Comparison of ENCODE assay signal across 16 cellular contexts in genomic region chr3:6605245-6605644, GRCh38.
"Had no signal": no experiment of that assay in that cellular context is flagged by ENCODE, and none has a peak within 500 bp of the region (broad histone marks: within the 10 kb centered on the region; RNA-seq: fewer than 3 reads in every experiment).

No MANE protein-coding gene starts in this region.

- H3K9me3 Mint-ChIP-seq: activated B cell treated with CpG ODN at 0.5 μM for 24 hours, nephron had no signal

- H3K27me3 Mint-ChIP-seq: activated B cell treated with CpG ODN at 0.5 μM for 24 hours; activated naive CD8-positive, alpha-beta T cell treated with anti-CD3 and anti-CD28 coated beads, Interleukin-2, amount 10 ng/mL, durations not matched to agents 7 days and 5 days; dendritic cell treated with granulocyte-macrophage colony-stimulating factor and Interleukin-4, amounts not matched to agents 40 ng/mL and 50 ng/mL, for 4 days; stimulated activated memory B cell treated with anti-CD40 and anti-IgM and Interleukin-4, amounts not matched to agents 10 μg/mL and 1 μg/mL and 100 μg/mL, for 72 hours had no signal

- H3K36me3 Mint-ChIP-seq: activated naive CD8-positive, alpha-beta T cell treated with anti-CD3 and anti-CD28 coated beads, Interleukin-2, amount 10 ng/mL, durations not matched to agents 7 days and 5 days; memory B cell; stimulated activated memory B cell treated with anti-CD40 and anti-IgM and Interleukin-4, amounts not matched to agents 10 μg/mL and 1 μg/mL and 100 μg/mL, for 72 hours had no signal

- H3K27ac Mint-ChIP-seq: activated B cell treated with CpG ODN at 0.5 μM for 24 hours; activated naive CD8-positive, alpha-beta T cell treated with anti-CD3 and anti-CD28 coated beads, Interleukin-2, amount 10 ng/mL, durations not matched to agents 7 days and 5 days; dendritic cell treated with granulocyte-macrophage colony-stimulating factor and Interleukin-4, amounts not matched to agents 40 ng/mL and 50 ng/mL, for 4 days; memory B cell; nephron; stimulated activated memory B cell treated with anti-CD40 and anti-IgM and Interleukin-4, amounts not matched to agents 10 μg/mL and 1 μg/mL and 100 μg/mL, for 72 hours had no signal

- H3K4me3 Mint-ChIP-seq: activated B cell treated with CpG ODN at 0.5 μM for 24 hours; activated naive CD8-positive, alpha-beta T cell treated with anti-CD3 and anti-CD28 coated beads, Interleukin-2, amount 10 ng/mL, durations not matched to agents 7 days and 5 days; dendritic cell treated with granulocyte-macrophage colony-stimulating factor and Interleukin-4, amounts not matched to agents 40 ng/mL and 50 ng/mL, for 4 days; memory B cell; nephron; stimulated activated memory B cell treated with anti-CD40 and anti-IgM and Interleukin-4, amounts not matched to agents 10 μg/mL and 1 μg/mL and 100 μg/mL, for 72 hours had no signal

- DNase-seq: activated B cell treated with CpG ODN at 0.5 μM for 24 hours; activated CD4-positive, alpha-beta T cell treated with anti-CD3 and anti-CD28 coated beads, Interleukin-2, amount 50 U/mL, for 1 hour; activated CD8-positive, alpha-beta memory T cell treated with anti-CD3 and anti-CD28 coated beads for 24 hours; activated naive CD8-positive, alpha-beta T cell treated with anti-CD3 and anti-CD28 coated beads, Interleukin-2, amount 10 ng/mL, durations not matched to agents 7 days and 5 days; anterior cingulate cortex; cerebellar nuclear complex; effector memory CD4-positive, alpha-beta T cell; head of caudate nucleus; kidney glomerular epithelial cell; left ventricle myocardium superior; nucleus accumbens; stimulated activated CD4-positive, alpha-beta T cell treated with anti-CD3 and anti-CD28 coated beads, Interleukin-2, amount 100 ng/mL, for 48 hours had no signal

- H3K4me1 Mint-ChIP-seq: activated B cell treated with CpG ODN at 0.5 μM for 24 hours; activated naive CD8-positive, alpha-beta T cell treated with anti-CD3 and anti-CD28 coated beads, Interleukin-2, amount 10 ng/mL, durations not matched to agents 7 days and 5 days; nephron had no signal

- ATAC-seq: left ventricle myocardium superior; stimulated activated memory B cell treated with anti-CD40 and anti-IgM and Interleukin-4, amounts not matched to agents 10 μg/mL and 1 μg/mL and 100 μg/mL, for 72 hours had no signal
